Comparison of ENCODE assay signal across 1 cellular context in the genomic region with DNA sequence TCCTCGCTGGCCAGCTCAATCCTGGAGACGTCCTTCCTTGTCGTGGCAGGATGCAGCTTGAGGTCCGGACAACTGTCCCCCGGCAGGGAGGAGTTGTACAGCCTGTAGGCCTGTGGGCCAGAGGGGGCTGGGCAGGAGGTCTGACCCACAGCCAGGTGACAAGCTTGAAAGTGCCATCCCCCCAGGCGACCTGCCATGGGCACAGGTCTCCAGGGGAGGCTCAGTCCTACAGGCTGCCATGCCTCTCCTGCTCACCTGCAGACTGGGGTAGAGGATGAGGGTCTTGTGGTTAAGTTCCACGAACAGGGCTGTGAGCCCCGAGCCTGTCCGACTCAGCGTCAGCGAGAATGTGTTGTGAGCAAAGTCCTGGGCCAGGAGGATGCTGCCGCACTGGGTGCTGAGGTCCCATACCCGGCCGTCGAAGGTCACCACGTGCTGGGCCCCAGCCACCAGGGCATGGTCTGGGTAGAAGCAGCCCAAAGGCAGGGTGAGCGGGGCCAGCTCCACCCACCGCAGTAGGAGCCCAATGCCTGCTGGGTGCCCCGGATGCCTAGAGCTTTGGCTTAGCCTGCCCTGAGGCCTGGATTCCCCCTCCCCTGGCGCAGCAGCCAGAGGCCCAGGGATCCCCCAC.
TF ChIP-seq lines count a peak whose summit lies in the region.

No MANE protein-coding gene starts in this region.

TF ChIP-seq in GM12878, 131 proteins besides CTCF, POLR2A, EP300 and RAD21:
- TF ChIP-seq SIX5 (IDR thresholded peaks at IDR 0.05; ENCODE audit: low read depth, low read length, severe bottlenecking) (no peak), NR2C1 (IDR thresholded peaks at IDR 0.05) (no peak), SMC3 (IDR thresholded peaks at IDR 0.05; ENCODE audit: borderline replicate concordance, low read length) (no peak), SUPT20H (IDR thresholded peaks at IDR 0.05; ENCODE audit: borderline replicate concordance, control insufficient read depth, low read depth, low read length) (no peak), BACH1 (IDR thresholded peaks at IDR 0.05; ENCODE audit: borderline replicate concordance) (no peak)
- TF ChIP-seq, protein P1, sequence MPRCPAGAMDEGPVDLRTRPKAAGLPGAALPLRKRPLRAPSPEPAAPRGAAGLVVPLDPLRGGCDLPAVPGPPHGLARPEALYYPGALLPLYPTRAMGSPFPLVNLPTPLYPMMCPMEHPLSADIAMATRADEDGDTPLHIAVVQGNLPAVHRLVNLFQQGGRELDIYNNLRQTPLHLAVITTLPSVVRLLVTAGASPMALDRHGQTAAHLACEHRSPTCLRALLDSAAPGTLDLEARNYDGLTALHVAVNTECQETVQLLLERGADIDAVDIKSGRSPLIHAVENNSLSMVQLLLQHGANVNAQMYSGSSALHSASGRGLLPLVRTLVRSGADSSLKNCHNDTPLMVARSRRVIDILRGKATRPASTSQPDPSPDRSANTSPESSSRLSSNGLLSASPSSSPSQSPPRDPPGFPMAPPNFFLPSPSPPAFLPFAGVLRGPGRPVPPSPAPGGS (IDR thresholded peaks at IDR 0.05; ENCODE audit: borderline replicate concordance, insufficient read depth, low read depth, low read length, poor library complexity, severe bottlenecking): peak; percentile 21
